In genomic region chr4:1410491-1411325, GRCh38 we compare ENCODE assay signal across 1 cellular context.
A peak's percentile ranks its signal among the peaks of the same experiment; 100 is the strongest.
TF ChIP-seq lines count a peak whose summit lies in the region.

No MANE protein-coding gene starts in this region.

TF ChIP-seq in K562, 482 proteins besides CTCF, POLR2A, EP300 and RAD21 (continued from another document and continues in another):
- TF ChIP-seq BCLAF1 (IDR thresholded peaks at IDR 0.05; ENCODE audit: borderline replicate concordance in 1 of 2, control insufficient read depth in 1 of 2, low read depth in 2 of 2, low read length in 1 of 2), result no peak
- no peak for TF ChIP-seq ZKSCAN3 (CRISPR knock-in tag; IDR thresholded peaks at IDR 0.05)
- TF ChIP-seq CTCFL (IDR thresholded peaks at IDR 0.05; ENCODE audit: borderline replicate concordance, insufficient read depth, low read depth, low read length, poor library complexity, severe bottlenecking), result no peak
- TF ChIP-seq ZNF740 (CRISPR knock-in tag; IDR thresholded peaks at IDR 0.05), result peak; percentile 95
- no peak for TF ChIP-seq ZNF740 (tag; IDR thresholded peaks at IDR 0.05)
- peak; percentile 98 for TF ChIP-seq ZBTB1 (CRISPR knock-in tag; IDR thresholded peaks at IDR 0.05; ENCODE audit: borderline replicate concordance, low read depth)
- TF ChIP-seq GABPB2 (CRISPR knock-in tag; conservative IDR thresholded peaks at IDR 0.05), result no peak
- no peak for TF ChIP-seq HDGF (IDR thresholded peaks at IDR 0.05)
- TF ChIP-seq ZNF511 (CRISPR knock-in tag; IDR thresholded peaks at IDR 0.05), result peak; percentile 100
- peak; percentile 84 for TF ChIP-seq CEBPG (CRISPR knock-in tag; IDR thresholded peaks at IDR 0.05)
- no peak for TF ChIP-seq CEBPG (tag; conservative IDR thresholded peaks at IDR 0.05 in 1 of 2, IDR thresholded peaks at IDR 0.05 in 1 of 2)
- no peak for TF ChIP-seq DNMT1 (IDR thresholded peaks at IDR 0.05)
- peak; percentile 100 for TF ChIP-seq FOXK1 (CRISPR knock-in tag; IDR thresholded peaks at IDR 0.05; ENCODE audit: borderline replicate concordance)
- TF ChIP-seq MXI1 (IDR thresholded peaks at IDR 0.05; ENCODE audit: low read depth, low read length), result peak; percentile 98
- TF ChIP-seq KAT7 (CRISPR knock-in tag; IDR thresholded peaks at IDR 0.05; ENCODE audit: borderline replicate concordance), result peak; percentile 100
- peak in 1 of 2 experiments; percentile 72; a peak in 1 of 4 replicates for TF ChIP-seq KDM4B (IDR thresholded peaks at IDR 0.05; ENCODE audit: borderline replicate concordance in 2 of 2, low read depth in 1 of 2)
- TF ChIP-seq SUPT5H (IDR thresholded peaks at IDR 0.05), result no peak
- TF ChIP-seq CLOCK (CRISPR knock-in tag; IDR thresholded peaks at IDR 0.05; ENCODE audit: borderline replicate concordance), result no peak
- TF ChIP-seq TEAD2 (tag; IDR thresholded peaks at IDR 0.05), result peak; percentile 37; the same call in 1 of the 2 replicates
- TF ChIP-seq RERE (CRISPR knock-in tag; IDR thresholded peaks at IDR 0.05; ENCODE audit: borderline replicate concordance), result peak; percentile 100
- no peak for TF ChIP-seq CTBP1 (IDR thresholded peaks at IDR 0.05; ENCODE audit: borderline replicate concordance)
- TF ChIP-seq HSF4 (CRISPR knock-in tag; IDR thresholded peaks at IDR 0.05; ENCODE audit: borderline replicate concordance), result no peak
- no peak for TF ChIP-seq LEF1 (IDR thresholded peaks at IDR 0.05)
- TF ChIP-seq ZNF140 (CRISPR knock-in tag; IDR thresholded peaks at IDR 0.05), result peak; percentile 37; the same call in 1 of the 2 replicates
- TF ChIP-seq SMARCC2 (IDR thresholded peaks at IDR 0.05; ENCODE audit: low read depth), result no peak
- peak; percentile 76; the same call in 1 of the 2 replicates for TF ChIP-seq RREB1 (CRISPR knock-in tag; IDR thresholded peaks at IDR 0.05)
- peak; percentile 100 for TF ChIP-seq ATF6 (CRISPR knock-in tag; IDR thresholded peaks at IDR 0.05)
- no peak for TF ChIP-seq XRCC4 (IDR thresholded peaks at IDR 0.05; ENCODE audit: extremely low read depth, insufficient read depth, insufficient read length)
- peak; percentile 97 for TF ChIP-seq MAX (CRISPR knock-in tag; IDR thresholded peaks at IDR 0.05)
- no peak for TF ChIP-seq POLR2AphosphoS5 (IDR thresholded peaks at IDR 0.05; ENCODE audit: control insufficient read depth, insufficient read depth, low read depth, low read length)
- no peak for TF ChIP-seq NONO (IDR thresholded peaks at IDR 0.05; ENCODE audit: low read depth in 2 of 2, low read length in 1 of 2)
- peak; percentile 94 for TF ChIP-seq ZNF584 (CRISPR knock-in tag; IDR thresholded peaks at IDR 0.05; ENCODE audit: low read depth)
- no peak for TF ChIP-seq RBM25 (IDR thresholded peaks at IDR 0.05; ENCODE audit: low read depth, low read length, severe bottlenecking)
- no peak for TF ChIP-seq NFYB (IDR thresholded peaks at IDR 0.05; ENCODE audit: extremely low read depth, insufficient read length)
